1 cellular context compared by ENCODE assay signal in genomic region chr6:116106146-116106545, GRCh38.
TF ChIP-seq lines count a peak whose summit lies in the region.

No MANE protein-coding gene starts in this region.

TF ChIP-seq in GM12878, 131 proteins besides CTCF, POLR2A, EP300 and RAD21:
- TF ChIP-seq ZNF384 (IDR thresholded peaks at IDR 0.05; ENCODE audit: borderline replicate concordance, low read depth, low read length) (0 out of 2 replicates have a peak, but pooled peaks have one; percentile 6), TCF7 (IDR thresholded peaks at IDR 0.05; ENCODE audit: borderline replicate concordance) (no peak), RCOR1 (conservative IDR thresholded peaks at IDR 0.05; ENCODE audit: low read depth, low read length) (no peak), SREBF2 (IDR thresholded peaks at IDR 0.05; ENCODE audit: low read length) (no peak)
